Comparison of ENCODE assay signal across 4 cellular contexts in the genomic region with DNA sequence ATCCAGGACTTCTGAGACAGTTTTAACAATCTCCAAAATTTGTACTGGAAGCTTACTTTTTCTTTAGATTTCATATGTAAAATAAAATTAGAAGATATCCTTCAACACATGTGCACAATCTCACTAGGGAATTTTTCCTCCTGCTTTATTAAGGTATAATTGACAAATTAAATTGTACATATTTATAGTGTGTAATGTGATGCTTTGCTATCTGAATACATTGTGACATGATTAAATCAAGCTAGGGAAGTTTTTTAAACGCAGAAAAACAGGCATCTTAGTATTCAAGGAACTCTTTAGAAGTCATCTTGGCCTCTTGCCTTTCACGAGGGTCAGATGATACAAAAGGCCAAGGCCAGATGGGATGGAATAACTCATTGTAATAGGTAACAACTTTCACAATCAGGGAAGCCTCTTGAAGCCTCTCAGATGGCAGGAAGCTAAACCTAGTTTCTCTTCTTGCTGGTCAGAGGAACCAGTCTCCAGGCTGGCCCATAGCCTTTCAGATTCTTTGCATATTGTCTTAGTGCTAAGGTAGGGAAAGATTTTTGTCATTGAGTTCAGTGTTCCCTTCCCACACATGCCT.
"Had no signal": no experiment of that assay in that cellular context is flagged by ENCODE, and none has a peak within 500 bp of the region (broad histone marks: within the 10 kb centered on the region; RNA-seq: fewer than 3 reads in every experiment).

No MANE protein-coding gene starts in this region.

- ATAC-seq: GM23338 had no signal

- H3K4me3 Mint-ChIP-seq: GM23338, H9 had no signal

- H3K27ac Mint-ChIP-seq: GM23338 had no signal

- H3K9me3 Mint-ChIP-seq: GM23338, H9 had no signal

- DNase-seq: H9, HCEC 1CT, IMR-90 had no signal

- H3K4me3 ChIP-seq: GM23338 had no signal
